Comparison of ENCODE assay signal across 1 cellular context in the genomic region with DNA sequence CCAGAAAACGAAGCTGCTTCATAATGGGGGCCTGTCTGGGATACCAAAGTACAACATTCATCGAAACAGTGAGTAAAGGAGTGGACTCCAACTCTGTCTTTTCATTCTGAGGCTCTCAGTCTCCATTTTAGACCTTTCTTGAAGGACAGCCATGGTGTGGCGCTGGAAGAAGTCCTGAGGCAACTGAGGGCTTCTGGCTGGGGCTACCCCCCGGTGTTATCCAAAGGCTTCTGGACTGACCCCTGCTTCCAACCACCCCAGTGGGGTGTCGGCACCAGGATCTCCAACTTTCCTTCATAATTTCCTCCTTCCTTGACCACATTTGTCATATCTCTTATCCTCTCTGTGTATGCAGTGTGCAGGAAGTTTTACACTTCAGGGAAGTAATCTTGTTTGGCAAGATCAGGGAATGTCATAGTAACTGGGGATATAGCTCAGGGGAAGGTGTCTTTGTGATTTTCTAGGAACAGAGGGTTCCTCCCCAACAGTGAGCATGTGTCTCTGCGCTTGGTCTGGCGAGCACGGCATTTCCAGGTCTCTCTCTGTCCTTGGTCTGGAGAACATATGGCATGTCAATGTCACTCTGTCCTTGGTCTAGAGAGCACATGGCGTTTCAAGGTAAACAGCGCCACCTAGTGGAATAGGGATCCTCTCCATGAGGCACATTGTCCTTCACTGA.
TF ChIP-seq lines count a peak whose summit lies in the region.

No MANE protein-coding gene starts in this region.

TF ChIP-seq in HepG2, 621 proteins besides CTCF, POLR2A, EP300 and RAD21 (continued from another document and continues in another):
- TF ChIP-seq, protein P1, sequence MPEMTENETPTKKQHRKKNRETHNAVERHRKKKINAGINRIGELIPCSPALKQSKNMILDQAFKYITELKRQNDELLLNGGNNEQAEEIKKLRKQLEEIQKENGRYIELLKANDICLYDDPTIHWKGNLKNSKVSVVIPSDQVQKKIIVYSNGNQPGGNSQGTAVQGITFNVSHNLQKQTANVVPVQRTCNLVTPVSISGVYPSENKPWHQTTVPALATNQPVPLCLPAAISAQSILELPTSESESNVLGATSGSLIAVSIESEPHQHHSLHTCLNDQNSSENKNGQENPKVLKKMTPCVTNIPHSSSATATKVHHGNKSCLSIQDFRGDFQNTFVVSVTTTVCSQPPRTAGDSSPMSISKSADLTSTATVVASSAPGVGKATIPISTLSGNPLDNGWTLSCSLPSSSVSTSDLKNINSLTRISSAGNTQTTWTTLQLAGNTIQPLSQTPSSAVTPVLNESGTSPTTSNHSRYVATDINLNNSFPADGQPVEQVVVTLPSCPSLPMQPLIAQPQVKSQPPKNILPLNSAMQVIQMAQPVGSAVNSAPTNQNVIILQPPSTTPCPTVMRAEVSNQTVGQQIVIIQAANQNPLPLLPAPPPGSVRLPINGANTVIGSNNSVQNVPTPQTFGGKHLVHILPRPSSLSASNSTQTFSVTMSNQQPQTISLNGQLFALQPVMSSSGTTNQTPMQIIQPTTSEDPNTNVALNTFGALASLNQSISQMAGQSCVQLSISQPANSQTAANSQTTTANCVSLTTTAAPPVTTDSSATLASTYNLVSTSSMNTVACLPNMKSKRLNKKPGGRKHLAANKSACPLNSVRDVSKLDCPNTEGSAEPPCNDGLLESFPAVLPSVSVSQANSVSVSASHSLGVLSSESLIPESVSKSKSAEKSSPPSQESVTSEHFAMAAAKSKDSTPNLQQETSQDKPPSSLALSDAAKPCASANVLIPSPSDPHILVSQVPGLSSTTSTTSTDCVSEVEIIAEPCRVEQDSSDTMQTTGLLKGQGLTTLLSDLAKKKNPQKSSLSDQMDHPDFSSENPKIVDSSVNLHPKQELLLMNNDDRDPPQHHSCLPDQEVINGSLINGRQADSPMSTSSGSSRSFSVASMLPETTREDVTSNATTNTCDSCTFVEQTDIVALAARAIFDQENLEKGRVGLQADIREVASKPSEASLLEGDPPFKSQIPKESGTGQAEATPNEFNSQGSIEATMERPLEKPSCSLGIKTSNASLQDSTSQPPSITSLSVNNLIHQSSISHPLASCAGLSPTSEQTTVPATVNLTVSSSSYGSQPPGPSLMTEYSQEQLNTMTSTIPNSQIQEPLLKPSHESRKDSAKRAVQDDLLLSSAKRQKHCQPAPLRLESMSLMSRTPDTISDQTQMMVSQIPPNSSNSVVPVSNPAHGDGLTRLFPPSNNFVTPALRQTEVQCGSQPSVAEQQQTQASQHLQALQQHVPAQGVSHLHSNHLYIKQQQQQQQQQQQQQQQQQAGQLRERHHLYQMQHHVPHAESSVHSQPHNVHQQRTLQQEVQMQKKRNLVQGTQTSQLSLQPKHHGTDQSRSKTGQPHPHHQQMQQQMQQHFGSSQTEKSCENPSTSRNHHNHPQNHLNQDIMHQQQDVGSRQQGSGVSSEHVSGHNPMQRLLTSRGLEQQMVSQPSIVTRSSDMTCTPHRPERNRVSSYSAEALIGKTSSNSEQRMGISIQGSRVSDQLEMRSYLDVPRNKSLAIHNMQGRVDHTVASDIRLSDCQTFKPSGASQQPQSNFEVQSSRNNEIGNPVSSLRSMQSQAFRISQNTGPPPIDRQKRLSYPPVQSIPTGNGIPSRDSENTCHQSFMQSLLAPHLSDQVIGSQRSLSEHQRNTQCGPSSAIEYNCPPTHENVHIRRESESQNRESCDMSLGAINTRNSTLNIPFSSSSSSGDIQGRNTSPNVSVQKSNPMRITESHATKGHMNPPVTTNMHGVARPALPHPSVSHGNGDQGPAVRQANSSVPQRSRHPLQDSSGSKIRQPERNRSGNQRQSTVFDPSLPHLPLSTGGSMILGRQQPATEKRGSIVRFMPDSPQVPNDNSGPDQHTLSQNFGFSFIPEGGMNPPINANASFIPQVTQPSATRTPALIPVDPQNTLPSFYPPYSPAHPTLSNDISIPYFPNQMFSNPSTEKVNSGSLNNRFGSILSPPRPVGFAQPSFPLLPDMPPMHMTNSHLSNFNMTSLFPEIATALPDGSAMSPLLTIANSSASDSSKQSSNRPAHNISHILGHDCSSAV (CRISPR knock-in tag; IDR thresholded peaks at IDR 0.05; ENCODE audit: borderline replicate concordance) = no peak
- TF ChIP-seq HMGA1 (CRISPR knock-in tag; conservative IDR thresholded peaks at IDR 0.05) (no peak), ZNF614 (CRISPR knock-in tag; IDR thresholded peaks at IDR 0.05; ENCODE audit: borderline replicate concordance) (no peak), CENPT (CRISPR knock-in tag; IDR thresholded peaks at IDR 0.05; ENCODE audit: low read depth) (no peak), KAT8 (CRISPR knock-in tag; IDR thresholded peaks at IDR 0.05) (no peak), ZNF367 (CRISPR knock-in tag; IDR thresholded peaks at IDR 0.05; ENCODE audit: borderline replicate concordance) (no peak), GZF1 (CRISPR knock-in tag; IDR thresholded peaks at IDR 0.05) (no peak), MED8 (CRISPR knock-in tag; IDR thresholded peaks at IDR 0.05; ENCODE audit: insufficient replicate concordance) (no peak), ZNF12 (CRISPR knock-in tag; IDR thresholded peaks at IDR 0.05) (no peak), ZNF30 (CRISPR knock-in tag; IDR thresholded peaks at IDR 0.05) (no peak), MEIS1 (CRISPR knock-in tag; IDR thresholded peaks at IDR 0.05; ENCODE audit: borderline replicate concordance) (peak; percentile 89; the same call in 1 of the 2 replicates), MXI1 (IDR thresholded peaks at IDR 0.05; ENCODE audit: borderline replicate concordance, low read depth, low read length) (peak; percentile 75; the same call in 1 of the 3 replicates), ISX (CRISPR knock-in tag; conservative IDR thresholded peaks at IDR 0.05) (no peak), SNRNP70 (IDR thresholded peaks at IDR 0.05; ENCODE audit: low read depth, low read length) (no peak), ZNF34 (CRISPR knock-in tag; IDR thresholded peaks at IDR 0.05; ENCODE audit: borderline replicate concordance) (no peak), ZNF557 (CRISPR knock-in tag; IDR thresholded peaks at IDR 0.05) (no peak), MYNN (CRISPR knock-in tag; IDR thresholded peaks at IDR 0.05; ENCODE audit: low read depth) (no peak), SP2 (CRISPR knock-in tag; IDR thresholded peaks at IDR 0.05) (no peak), ZBTB3 (CRISPR knock-in tag; IDR thresholded peaks at IDR 0.05; ENCODE audit: borderline replicate concordance, low read depth) (no peak), ASH2L (IDR thresholded peaks at IDR 0.05; ENCODE audit: insufficient read length, low read depth, low read length) (no peak), ZNF253 (CRISPR knock-in tag; IDR thresholded peaks at IDR 0.05; ENCODE audit: borderline replicate concordance) (no peak), ZNF138 (CRISPR knock-in tag; IDR thresholded peaks at IDR 0.05; ENCODE audit: low read depth) (no peak), LCORL (IDR thresholded peaks at IDR 0.05) (no peak), LCORL (CRISPR knock-in tag; IDR thresholded peaks at IDR 0.05) (0 out of 2 replicates have a peak, but pooled peaks have one; percentile 44), ETV6 (CRISPR knock-in tag; conservative IDR thresholded peaks at IDR 0.05) (no peak)
- TF ChIP-seq, protein P2, sequence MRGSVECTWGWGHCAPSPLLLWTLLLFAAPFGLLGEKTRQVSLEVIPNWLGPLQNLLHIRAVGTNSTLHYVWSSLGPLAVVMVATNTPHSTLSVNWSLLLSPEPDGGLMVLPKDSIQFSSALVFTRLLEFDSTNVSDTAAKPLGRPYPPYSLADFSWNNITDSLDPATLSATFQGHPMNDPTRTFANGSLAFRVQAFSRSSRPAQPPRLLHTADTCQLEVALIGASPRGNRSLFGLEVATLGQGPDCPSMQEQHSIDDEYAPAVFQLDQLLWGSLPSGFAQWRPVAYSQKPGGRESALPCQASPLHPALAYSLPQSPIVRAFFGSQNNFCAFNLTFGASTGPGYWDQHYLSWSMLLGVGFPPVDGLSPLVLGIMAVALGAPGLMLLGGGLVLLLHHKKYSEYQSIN (CRISPR knock-in tag; IDR thresholded peaks at IDR 0.05; ENCODE audit: borderline replicate concordance) = no peak
- TF ChIP-seq, protein P3, sequence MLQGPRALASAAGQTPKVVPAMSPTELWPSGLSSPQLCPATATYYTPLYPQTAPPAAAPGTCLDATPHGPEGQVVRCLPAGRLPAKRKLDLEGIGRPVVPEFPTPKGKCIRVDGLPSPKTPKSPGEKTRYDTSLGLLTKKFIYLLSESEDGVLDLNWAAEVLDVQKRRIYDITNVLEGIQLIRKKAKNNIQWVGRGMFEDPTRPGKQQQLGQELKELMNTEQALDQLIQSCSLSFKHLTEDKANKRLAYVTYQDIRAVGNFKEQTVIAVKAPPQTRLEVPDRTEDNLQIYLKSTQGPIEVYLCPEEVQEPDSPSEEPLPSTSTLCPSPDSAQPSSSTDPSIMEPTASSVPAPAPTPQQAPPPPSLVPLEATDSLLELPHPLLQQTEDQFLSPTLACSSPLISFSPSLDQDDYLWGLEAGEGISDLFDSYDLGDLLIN (CRISPR knock-in tag; IDR thresholded peaks at IDR 0.05; ENCODE audit: borderline replicate concordance) = no peak
- TF ChIP-seq, protein P4, sequence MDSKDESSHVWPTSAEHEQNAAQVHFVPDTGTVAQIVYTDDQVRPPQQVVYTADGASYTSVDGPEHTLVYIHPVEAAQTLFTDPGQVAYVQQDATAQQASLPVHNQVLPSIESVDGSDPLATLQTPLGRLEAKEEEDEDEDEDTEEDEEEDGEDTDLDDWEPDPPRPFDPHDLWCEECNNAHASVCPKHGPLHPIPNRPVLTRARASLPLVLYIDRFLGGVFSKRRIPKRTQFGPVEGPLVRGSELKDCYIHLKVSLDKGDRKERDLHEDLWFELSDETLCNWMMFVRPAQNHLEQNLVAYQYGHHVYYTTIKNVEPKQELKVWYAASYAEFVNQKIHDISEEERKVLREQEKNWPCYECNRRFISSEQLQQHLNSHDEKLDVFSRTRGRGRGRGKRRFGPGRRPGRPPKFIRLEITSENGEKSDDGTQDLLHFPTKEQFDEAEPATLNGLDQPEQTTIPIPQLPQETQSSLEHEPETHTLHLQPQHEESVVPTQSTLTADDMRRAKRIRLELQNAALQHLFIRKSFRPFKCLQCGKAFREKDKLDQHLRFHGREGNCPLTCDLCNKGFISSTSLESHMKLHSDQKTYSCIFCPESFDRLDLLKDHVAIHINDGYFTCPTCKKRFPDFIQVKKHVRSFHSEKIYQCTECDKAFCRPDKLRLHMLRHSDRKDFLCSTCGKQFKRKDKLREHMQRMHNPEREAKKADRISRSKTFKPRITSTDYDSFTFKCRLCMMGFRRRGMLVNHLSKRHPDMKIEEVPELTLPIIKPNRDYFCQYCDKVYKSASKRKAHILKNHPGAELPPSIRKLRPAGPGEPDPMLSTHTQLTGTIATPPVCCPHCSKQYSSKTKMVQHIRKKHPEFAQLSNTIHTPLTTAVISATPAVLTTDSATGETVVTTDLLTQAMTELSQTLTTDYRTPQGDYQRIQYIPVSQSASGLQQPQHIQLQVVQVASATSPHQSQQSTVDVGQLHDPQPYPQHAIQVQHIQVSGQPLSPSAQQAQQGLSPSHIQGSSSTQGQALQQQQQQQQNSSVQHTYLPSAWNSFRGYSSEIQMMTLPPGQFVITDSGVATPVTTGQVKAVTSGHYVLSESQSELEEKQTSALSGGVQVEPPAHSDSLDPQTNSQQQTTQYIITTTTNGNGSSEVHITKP (CRISPR knock-in tag; IDR thresholded peaks at IDR 0.05; ENCODE audit: low read depth) = no peak
- TF ChIP-seq, protein P5, sequence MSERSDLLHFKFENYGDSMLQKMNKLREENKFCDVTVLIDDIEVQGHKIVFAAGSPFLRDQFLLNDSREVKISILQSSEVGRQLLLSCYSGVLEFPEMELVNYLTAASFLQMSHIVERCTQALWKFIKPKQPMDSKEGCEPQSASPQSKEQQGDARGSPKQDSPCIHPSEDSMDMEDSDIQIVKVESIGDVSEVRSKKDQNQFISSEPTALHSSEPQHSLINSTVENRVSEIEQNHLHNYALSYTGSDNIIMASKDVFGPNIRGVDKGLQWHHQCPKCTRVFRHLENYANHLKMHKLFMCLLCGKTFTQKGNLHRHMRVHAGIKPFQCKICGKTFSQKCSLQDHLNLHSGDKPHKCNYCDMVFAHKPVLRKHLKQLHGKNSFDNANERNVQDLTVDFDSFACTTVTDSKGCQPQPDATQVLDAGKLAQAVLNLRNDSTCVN (CRISPR knock-in tag; IDR thresholded peaks at IDR 0.05; ENCODE audit: borderline replicate concordance) = peak; percentile 66; the same call in 1 of the 2 replicates
- TF ChIP-seq, protein P6, sequence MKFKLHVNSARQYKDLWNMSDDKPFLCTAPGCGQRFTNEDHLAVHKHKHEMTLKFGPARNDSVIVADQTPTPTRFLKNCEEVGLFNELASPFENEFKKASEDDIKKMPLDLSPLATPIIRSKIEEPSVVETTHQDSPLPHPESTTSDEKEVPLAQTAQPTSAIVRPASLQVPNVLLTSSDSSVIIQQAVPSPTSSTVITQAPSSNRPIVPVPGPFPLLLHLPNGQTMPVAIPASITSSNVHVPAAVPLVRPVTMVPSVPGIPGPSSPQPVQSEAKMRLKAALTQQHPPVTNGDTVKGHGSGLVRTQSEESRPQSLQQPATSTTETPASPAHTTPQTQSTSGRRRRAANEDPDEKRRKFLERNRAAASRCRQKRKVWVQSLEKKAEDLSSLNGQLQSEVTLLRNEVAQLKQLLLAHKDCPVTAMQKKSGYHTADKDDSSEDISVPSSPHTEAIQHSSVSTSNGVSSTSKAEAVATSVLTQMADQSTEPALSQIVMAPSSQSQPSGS (CRISPR knock-in tag; IDR thresholded peaks at IDR 0.05) = peak; percentile 31; the same call in 1 of the 2 replicates
- TF ChIP-seq, protein P7, sequence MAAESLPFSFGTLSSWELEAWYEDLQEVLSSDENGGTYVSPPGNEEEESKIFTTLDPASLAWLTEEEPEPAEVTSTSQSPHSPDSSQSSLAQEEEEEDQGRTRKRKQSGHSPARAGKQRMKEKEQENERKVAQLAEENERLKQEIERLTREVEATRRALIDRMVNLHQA (CRISPR knock-in tag; IDR thresholded peaks at IDR 0.05) = no peak
- TF ChIP-seq, protein P8, sequence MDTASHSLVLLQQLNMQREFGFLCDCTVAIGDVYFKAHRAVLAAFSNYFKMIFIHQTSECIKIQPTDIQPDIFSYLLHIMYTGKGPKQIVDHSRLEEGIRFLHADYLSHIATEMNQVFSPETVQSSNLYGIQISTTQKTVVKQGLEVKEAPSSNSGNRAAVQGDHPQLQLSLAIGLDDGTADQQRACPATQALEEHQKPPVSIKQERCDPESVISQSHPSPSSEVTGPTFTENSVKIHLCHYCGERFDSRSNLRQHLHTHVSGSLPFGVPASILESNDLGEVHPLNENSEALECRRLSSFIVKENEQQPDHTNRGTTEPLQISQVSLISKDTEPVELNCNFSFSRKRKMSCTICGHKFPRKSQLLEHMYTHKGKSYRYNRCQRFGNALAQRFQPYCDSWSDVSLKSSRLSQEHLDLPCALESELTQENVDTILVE (CRISPR knock-in tag; IDR thresholded peaks at IDR 0.05) = no peak
- TF ChIP-seq, protein P9, sequence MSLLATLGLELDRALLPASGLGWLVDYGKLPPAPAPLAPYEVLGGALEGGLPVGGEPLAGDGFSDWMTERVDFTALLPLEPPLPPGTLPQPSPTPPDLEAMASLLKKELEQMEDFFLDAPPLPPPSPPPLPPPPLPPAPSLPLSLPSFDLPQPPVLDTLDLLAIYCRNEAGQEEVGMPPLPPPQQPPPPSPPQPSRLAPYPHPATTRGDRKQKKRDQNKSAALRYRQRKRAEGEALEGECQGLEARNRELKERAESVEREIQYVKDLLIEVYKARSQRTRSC (CRISPR knock-in tag; IDR thresholded peaks at IDR 0.05; ENCODE audit: low read depth) = no peak
- TF ChIP-seq, protein P10, sequence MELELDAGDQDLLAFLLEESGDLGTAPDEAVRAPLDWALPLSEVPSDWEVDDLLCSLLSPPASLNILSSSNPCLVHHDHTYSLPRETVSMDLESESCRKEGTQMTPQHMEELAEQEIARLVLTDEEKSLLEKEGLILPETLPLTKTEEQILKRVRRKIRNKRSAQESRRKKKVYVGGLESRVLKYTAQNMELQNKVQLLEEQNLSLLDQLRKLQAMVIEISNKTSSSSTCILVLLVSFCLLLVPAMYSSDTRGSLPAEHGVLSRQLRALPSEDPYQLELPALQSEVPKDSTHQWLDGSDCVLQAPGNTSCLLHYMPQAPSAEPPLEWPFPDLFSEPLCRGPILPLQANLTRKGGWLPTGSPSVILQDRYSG (CRISPR knock-in tag; IDR thresholded peaks at IDR 0.05) = no peak
